Comparison of ENCODE assay signal across 14 cellular contexts in genomic region chr1:178143730-178144343, GRCh38. TPM values are rescaled to one million over a fixed set of nuclear protein-coding genes. Genes with fewer than 3 reads are reported as not detected.
DNase-seq lines count a peak whose midpoint lies in the region; ATAC-seq, FAIRE-seq and TF ChIP-seq lines count a peak whose summit lies in the region.
"Had no signal": no experiment of that assay in that cellular context is flagged by ENCODE, and none has a peak within 500 bp of the region (broad histone marks: within the 10 kb centered on the region; RNA-seq: fewer than 3 reads in every experiment).

No MANE protein-coding gene starts in this region.

- H3K9me3 ChIP-seq in trophoblast cell (ENCODE audit: insufficient read depth, low read depth, low read length) = no peaks in the 10 kb centered on the region
- H3K9me3 ChIP-seq: suprapubic skin had no signal

- H3K4me3 ChIP-seq in bronchial epithelial cell (ENCODE audit: low read depth, low read length) (no peak overlapping the region), trophoblast cell (ENCODE audit: low read depth, low read length) (no peak overlapping the region)
- H3K4me3 ChIP-seq: suprapubic skin had no signal

- no peak overlapping the region for H4K8ac ChIP-seq in trophoblast cell (ENCODE audit: low read depth, low read length)

- H3K79me2 ChIP-seq in trophoblast cell (ENCODE audit: control insufficient read depth, insufficient read depth, low read length, poor library complexity) = no peaks in the 10 kb centered on the region

- H2AK5ac ChIP-seq in trophoblast cell (ENCODE audit: low read length) = no peak overlapping the region

- H2BK12ac ChIP-seq in trophoblast cell (ENCODE audit: low read length) = no peak overlapping the region

- H4K12ac ChIP-seq in trophoblast cell (ENCODE audit: low read depth, low read length) = no peak overlapping the region

- H3K9ac ChIP-seq in trophoblast cell (ENCODE audit: low read length) = no peak overlapping the region

- H3K36me3 ChIP-seq in bronchial epithelial cell (ENCODE audit: control insufficient read depth, insufficient read depth, low read length) = no peaks in the 10 kb centered on the region
- H3K36me3 ChIP-seq in trophoblast cell (ENCODE audit: control insufficient read depth in 1 of 2, insufficient read depth in 2 of 2, low read length in 2 of 2) = no peaks in the 10 kb centered on the region
- H3K36me3 ChIP-seq: suprapubic skin had no signal

- no peak overlapping the region for H3K4me2 ChIP-seq in trophoblast cell (ENCODE audit: low read length)

- no peak for FAIRE-seq in bronchial epithelial cell (lab: Jason Lieb, UNC)

- H3K18ac ChIP-seq in trophoblast cell (ENCODE audit: low read length) = no peak overlapping the region

- H2BK5ac ChIP-seq in trophoblast cell (ENCODE audit: low read depth, low read length, poor library complexity) = no peak overlapping the region

- H3K27me3 ChIP-seq in bronchial epithelial cell (ENCODE audit: control insufficient read depth, insufficient read depth, low read length) = no peaks in the 10 kb centered on the region
- no peaks in the 10 kb centered on the region for H3K27me3 ChIP-seq in trophoblast cell (ENCODE audit: insufficient read depth, low read length)
- H3K27me3 ChIP-seq: suprapubic skin had no signal

- TF ChIP-seq CTCF in bronchial epithelial cell (IDR thresholded peaks at IDR 0.05; ENCODE audit: insufficient read depth, low read length, severe bottlenecking) = no peak

- H3K27ac ChIP-seq in trophoblast cell (ENCODE audit: low read depth, low read length) = no peak overlapping the region
- H3K27ac ChIP-seq: 22Rv1, suprapubic skin had no signal

- H3K79me1 ChIP-seq in trophoblast cell (ENCODE audit: low read length) = no peaks in the 10 kb centered on the region

- H3K23ac ChIP-seq in trophoblast cell (ENCODE audit: low read length) = no peak overlapping the region

- H2BK120ac ChIP-seq in trophoblast cell (ENCODE audit: insufficient read depth, low read length, poor library complexity) = no peak overlapping the region

- peak; percentile 12 for DNase-seq in DMS53 (lab: John Stamatoyannopoulos, UW)
- DNase-seq in DMS53 treated with DMSO at 0.1 percent for 48 hours (lab: John Stamatoyannopoulos, UW; ENCODE audit: unreplicated experiment) = no peak
- peak; percentile 78 for DNase-seq in bronchial epithelial cell (ENCODE audit: low read depth)
- DNase-seq in trophoblast cell = no peak
- no peak for DNase-seq in NK-92 (lab: John Stamatoyannopoulos, UW; ENCODE audit: unreplicated experiment)
- DNase-seq in activated CD4-positive, CD25-positive, alpha-beta regulatory T cell (lab: John Stamatoyannopoulos, UW) = no peak
- no peak for DNase-seq in LoVo (ENCODE audit: low spot score)
- DNase-seq: amygdala; effector memory CD8-positive, alpha-beta T cell; NCI-H2029; retina had no signal

- peak; percentile 46 for ATAC-seq in HG03442 (IDR thresholded peaks at IDR 0.05; ENCODE audit: unreplicated experiment)
- ATAC-seq: effector memory CD8-positive, alpha-beta T cell had no signal

- H3K14ac ChIP-seq in trophoblast cell (ENCODE audit: low read length) = no peak overlapping the region

- no peaks in the 10 kb centered on the region for H3K4me1 ChIP-seq in trophoblast cell (ENCODE audit: control insufficient read depth in 1 of 2, insufficient read depth in 2 of 2, low read length in 2 of 2)
- H3K4me1 ChIP-seq: suprapubic skin had no signal

- no peak overlapping the region for H2AFZ ChIP-seq in trophoblast cell (ENCODE audit: insufficient read depth, low read length, poor library complexity)

- peak overlapping the region; percentile 69 for H3K4ac ChIP-seq in trophoblast cell (ENCODE audit: low read depth, low read length)

- WGBS in trophoblast cell (ENCODE audit: extremely low coverage, insufficient coverage, insufficient read length) = no CpG with 5 or more reads among the region's 1 CpG

- H4K91ac ChIP-seq in trophoblast cell (ENCODE audit: low read depth, low read length) = no peak overlapping the region

RNA-seq across cellular contexts. Expression of gene RASAL2, which starts 49.9 kb away (rescaled TPM):
- total RNA-seq in bronchial epithelial cell = 9.7 and 12.4 TPM in 2 replicates
- polyA plus RNA-seq in trophoblast cell (2013) = 75.5 and 79.8 TPM in 2 replicates

Comparison
In these comparisons a context has a peak if more than half of its experiments do, and no peak if none do; other contexts are left out.
1. DNase-seq: peak in DMS53 (single experiment) and bronchial epithelial cell (single experiment); none in DMS53 treated with DMSO at 0.1 percent for 48 hours (single experiment), trophoblast cell (0 of 2), NK-92 (single experiment), activated CD4-positive, CD25-positive, alpha-beta regulatory T cell (0 of 4) and LoVo (single experiment).